ENCODE assay signal across 29 cellular contexts in genomic region chr20:32396656-32397160, GRCh38. TPM values are rescaled to one million over a fixed set of nuclear protein-coding genes. Genes with fewer than 3 reads are reported as not detected.
A peak's percentile ranks its signal among the peaks of the same experiment; 100 is the strongest.
DNase-seq lines count a peak whose midpoint lies in the region; ATAC-seq, FAIRE-seq and TF ChIP-seq lines count a peak whose summit lies in the region.
"Had no signal": no experiment of that assay in that cellular context is flagged by ENCODE, and none has a peak within 500 bp of the region (broad histone marks: within the 10 kb centered on the region; RNA-seq: fewer than 3 reads in every experiment).

No MANE protein-coding gene starts in this region.

- peak; percentile 6 for DNase-seq in GM04503 (ENCODE audit: low read depth)
- peak; percentile 2 for DNase-seq in RCC 7860 (ENCODE audit: low spot score)
- peak; percentile 12 for DNase-seq in fibroblast of gingiva (ENCODE audit: low read depth)
- no peak for DNase-seq in smooth muscle cell (lab: John Stamatoyannopoulos, UW; ENCODE audit: unreplicated experiment)
- no peak for DNase-seq in AML-193 (lab: John Stamatoyannopoulos, UW)
- DNase-seq in frontal cortex (ENCODE audit: low spot score in 2 of 2): no peak
- DNase-seq: activated CD4-positive, alpha-beta memory T cell treated with anti-CD3 and anti-CD28 coated beads for 36 hours; activated CD4-positive, CD25-positive, alpha-beta regulatory T cell treated with anti-CD3 and anti-CD28 coated beads, Interleukin-2, amount 50 U/mL, for 72 hours; amygdala; C1 segment of cervical spinal cord; COR-L47; DMS79; GF-D8; glutamatergic neuron; left lung; NCI-H1417; NCI-H2029 treated with DMSO at 0.1 percent for 48 hours; NCI-H226; NCI-H526 treated with DMSO at 0.1 percent for 48 hours; NK-92 treated with Interleukin-12 subunit alpha and Interleukin-12 subunit beta, amount 100 ng/mL, for 24 hours; PC-3; right lobe of liver; Right ventricle myocardium superior; stimulated activated naive CD8-positive, alpha-beta T cell treated with anti-CD3 and anti-CD28 coated beads, Interleukin-15, amount 100 ng/mL, for 72 hours; uterus had no signal

- H2AFZ ChIP-seq in smooth muscle cell (ENCODE audit: low read depth): no peak overlapping the region

- no peaks in the 10 kb centered on the region for H3K9me3 ChIP-seq in smooth muscle cell (replicated peaks; ENCODE audit: low read depth)
- H3K9me3 ChIP-seq: left lung, neutrophil, right lobe of liver had no signal

- TF ChIP-seq CTCF in smooth muscle cell (IDR thresholded peaks at IDR 0.05; ENCODE audit: borderline replicate concordance, insufficient read depth, poor library complexity, severe bottlenecking): no peak

- H4K20me1 ChIP-seq in smooth muscle cell (ENCODE audit: low read depth): peaks cover 95% of the 10 kb centered on the region

- no peaks in the 10 kb centered on the region for H3K36me3 ChIP-seq in smooth muscle cell (ENCODE audit: low read depth)
- H3K36me3 ChIP-seq: neutrophil, right lobe of liver, uterus had no signal

- H3K27ac ChIP-seq in smooth muscle cell (ENCODE audit: low read depth): peak overlapping the region; percentile 10
- H3K27ac ChIP-seq: left lung, neutrophil, right lobe of liver, uterus had no signal

- FAIRE-seq in RCC 7860 (lab: Jason Lieb, UNC) (no peak), frontal cortex (lab: Jason Lieb, UNC) (no peak)
- FAIRE-seq: H1, islet of Langerhans had no signal

- H3F3A ChIP-seq in smooth muscle cell (ENCODE audit: low read depth): peaks cover 16% of the 10 kb centered on the region

- no peaks in the 10 kb centered on the region for H3K27me3 ChIP-seq in smooth muscle cell (ENCODE audit: low read depth)
- H3K27me3 ChIP-seq: left lung, neutrophil, right lobe of liver, uterus had no signal

- no peak overlapping the region for H3K4me2 ChIP-seq in smooth muscle cell

- H3K4me1 ChIP-seq in smooth muscle cell (ENCODE audit: low read depth): no peaks in the 10 kb centered on the region
- H3K4me1 ChIP-seq: left lung, right lobe of liver, uterus had no signal

- peaks cover 94% of the 10 kb centered on the region for H3K79me2 ChIP-seq in smooth muscle cell (ENCODE audit: low read depth)

- no peak overlapping the region for H3K4me3 ChIP-seq in smooth muscle cell
- H3K4me3 ChIP-seq: left lung, right lobe of liver, uterus had no signal

- ATAC-seq in GM21717 (IDR thresholded peaks at IDR 0.05; ENCODE audit: unreplicated experiment): no peak
- ATAC-seq: left lung; PC-3; stimulated activated naive CD8-positive, alpha-beta T cell treated with anti-CD3 and anti-CD28 coated beads, Interleukin-15, amount 100 ng/mL, for 72 hours had no signal

- H3K9ac ChIP-seq in smooth muscle cell (ENCODE audit: low read depth): no peak overlapping the region

- 59% methylated on average over 3 of the region's 3 CpGs for WGBS in smooth muscle cell (ENCODE audit: low lambda C conversion rate)

RNA-seq across cellular contexts. Expression of gene ASXL1, which starts 38.6 kb away (rescaled TPM):
- total RNA-seq in smooth muscle cell: 59.3 and 62.1 TPM in 2 replicates
- 46.5 and 76.4 TPM in 2 replicates for polyA plus RNA-seq in smooth muscle cell
- total RNA-seq in frontal cortex: 64.8 TPM

Comparison
In these comparisons a context has a peak if more than half of its experiments do, and no peak if none do; other contexts are left out.
1. DNase-seq: peak in GM04503 (single experiment), RCC 7860 (single experiment) and fibroblast of gingiva (single experiment); none in smooth muscle cell (single experiment), AML-193 (0 of 2) and frontal cortex (0 of 2).